20 cellular contexts compared by ENCODE assay signal in genomic region chr14:96635850-96636249, GRCh38.
A peak's percentile ranks its signal among the peaks of the same experiment; 100 is the strongest.
DNase-seq lines count a peak whose midpoint lies in the region; ATAC-seq and TF ChIP-seq lines count a peak whose summit lies in the region.
"Had no signal": no experiment of that assay in that cellular context is flagged by ENCODE, and none has a peak within 500 bp of the region (broad histone marks: within the 10 kb centered on the region; RNA-seq: fewer than 3 reads in every experiment).

No MANE protein-coding gene starts in this region.

- H3K4me1 ChIP-seq in right atrium auricular region (no peaks in the 10 kb centered on the region), left ventricle myocardium inferior (no peaks in the 10 kb centered on the region), upper lobe of left lung (no peaks in the 10 kb centered on the region), prostate gland (replicated peaks) (no peaks in the 10 kb centered on the region)
- H3K4me1 ChIP-seq: Caco-2 had no signal

- no peaks in the 10 kb centered on the region for H3K27me3 ChIP-seq in right atrium auricular region
- H3K27me3 ChIP-seq in left ventricle myocardium inferior (ENCODE audit: low read depth) = no peaks in the 10 kb centered on the region
- no peaks in the 10 kb centered on the region for H3K27me3 ChIP-seq in upper lobe of left lung
- H3K27me3 ChIP-seq in prostate gland (replicated peaks; ENCODE audit: insufficient read depth) = no peaks in the 10 kb centered on the region
- H3K27me3 ChIP-seq: MG63 had no signal

- DNase-seq in right atrium auricular region (ENCODE audit: low spot score) (peak; percentile 55), left ventricle myocardium inferior (no peak), HEK293T (ENCODE audit: extremely low spot score) (peak; percentile 2), ecto neural progenitor cell (ENCODE audit: low spot score) (peak; percentile 27), ureter (ENCODE audit: low spot score) (peak; percentile 37), dermis blood vessel endothelial cell (no peak), upper lobe of left lung (no peak), prostate gland (ENCODE audit: low spot score) (no peak)
- DNase-seq: AML-193; Caco-2; CD4-positive, CD25-positive, alpha-beta regulatory T cell; GDM1; GOT3; HFFc6; MG63; NCI-H1105; NCI-H1694 treated with DMSO at 0.1 percent for 48 hours; NCI-H2107; NCI-H2227 treated with DMSO at 0.1 percent for 48 hours; NCI-H524 had no signal

- no peak for TF ChIP-seq POLR2A in upper lobe of left lung (IDR thresholded peaks at IDR 0.05)
- TF ChIP-seq POLR2A in prostate gland (IDR thresholded peaks at IDR 0.05) = no peak

- TF ChIP-seq EP300 in upper lobe of left lung (IDR thresholded peaks at IDR 0.05) = no peak

- POLR2A ChIA-PET in HEK293T (lab: Yijun Ruan, JAX) = no interaction called here

- TF ChIP-seq CTCF in right atrium auricular region (IDR thresholded peaks at IDR 0.05) = no peak
- no peak for TF ChIP-seq CTCF in left ventricle myocardium inferior (IDR thresholded peaks at IDR 0.05; ENCODE audit: borderline replicate concordance)
- TF ChIP-seq CTCF in upper lobe of left lung (IDR thresholded peaks at IDR 0.05) = no peak
- TF ChIP-seq CTCF in prostate gland (IDR thresholded peaks at IDR 0.05) = no peak

- CTCF ChIA-PET in HEK293T (lab: Yijun Ruan, JAX) = no interaction called here

- H3K36me3 ChIP-seq in right atrium auricular region (no peaks in the 10 kb centered on the region), left ventricle myocardium inferior (no peaks in the 10 kb centered on the region), upper lobe of left lung (no peaks in the 10 kb centered on the region), prostate gland (no peaks in the 10 kb centered on the region)
- H3K36me3 ChIP-seq: MG63 had no signal

- intact Hi-C loops in left ventricle myocardium inferior (cut with micrococcal nuclease) = no loop called here
- intact Hi-C loops in prostate gland (cut with DNase I) = no loop called here

- H3K4me3 ChIP-seq in right atrium auricular region (no peak overlapping the region), left ventricle myocardium inferior (no peak overlapping the region), upper lobe of left lung (no peak overlapping the region), prostate gland (no peak overlapping the region)
- H3K4me3 ChIP-seq: MG63 had no signal

- H3K9me3 ChIP-seq in right atrium auricular region (no peaks in the 10 kb centered on the region), left ventricle myocardium inferior (replicated peaks) (no peaks in the 10 kb centered on the region), upper lobe of left lung (no peaks in the 10 kb centered on the region), prostate gland (no peaks in the 10 kb centered on the region)
- H3K9me3 ChIP-seq: Caco-2, MG63 had no signal

- H3K27ac ChIP-seq in right atrium auricular region (no peak overlapping the region), left ventricle myocardium inferior (replicated peaks) (no peak overlapping the region), upper lobe of left lung (no peak overlapping the region), prostate gland (no peak overlapping the region)

- ATAC-seq in upper lobe of left lung (ENCODE audit: low FRiP score in 2 of 2) = no peak

- WGBS in upper lobe of left lung, 2 donors = 86 to 88% methylated on average over 8 to 11 of the region's 11 CpGs
- whole genome bisulfite sequencing in prostate gland = 86% methylated on average over 10 of the region's 11 CpGs

TF ChIP-seq in HEK293T, 16 proteins besides CTCF, POLR2A, EP300 and RAD21:
- no peak for TF ChIP-seq FOXA1 (IDR thresholded peaks at IDR 0.05)
- no peak for TF ChIP-seq SUZ12 (IDR thresholded peaks at IDR 0.05)
- no peak for TF ChIP-seq FOXK2 (IDR thresholded peaks at IDR 0.05)
- no peak for TF ChIP-seq ZNF384 (IDR thresholded peaks at IDR 0.05)
- no peak for TF ChIP-seq PKNOX1 (IDR thresholded peaks at IDR 0.05)
- no peak for TF ChIP-seq ARNT (IDR thresholded peaks at IDR 0.05)
- TF ChIP-seq TARDBP (IDR thresholded peaks at IDR 0.05) = no peak
- no peak for TF ChIP-seq BHLHE40 (IDR thresholded peaks at IDR 0.05; ENCODE audit: borderline replicate concordance)
- no peak for TF ChIP-seq FOXM1 (IDR thresholded peaks at IDR 0.05; ENCODE audit: borderline replicate concordance)
- no peak for TF ChIP-seq HDGF (IDR thresholded peaks at IDR 0.05; ENCODE audit: borderline replicate concordance)

Comparison
In these comparisons a context has a peak if more than half of its experiments do, and no peak if none do; other contexts are left out.
1. DNase-seq: peak in right atrium auricular region (single experiment), HEK293T (single experiment), ecto neural progenitor cell (single experiment) and ureter (single experiment); none in left ventricle myocardium inferior (single experiment), dermis blood vessel endothelial cell (single experiment), upper lobe of left lung (0 of 2) and prostate gland (single experiment).